In genomic region chr11:59144096-59144495, GRCh38 we compare ENCODE assay signal across 9 cellular contexts. TPM values are rescaled to one million over a fixed set of nuclear protein-coding genes. Genes with fewer than 3 reads are reported as not detected.
DNase-seq lines count a peak whose midpoint lies in the region; ATAC-seq, FAIRE-seq and TF ChIP-seq lines count a peak whose summit lies in the region.
"Had no signal": no experiment of that assay in that cellular context is flagged by ENCODE, and none has a peak within 500 bp of the region (broad histone marks: within the 10 kb centered on the region; RNA-seq: fewer than 3 reads in every experiment).

No MANE protein-coding gene starts in this region.

- H3K27ac ChIP-seq in kidney (ENCODE audit: low read depth in 2 of 2, low read length in 2 of 2) (peak overlapping the region; percentile 40 to 99), thymus (ENCODE audit: low read depth) (peak overlapping the region; percentile 89)

- no peaks in the 10 kb centered on the region for H3K27me3 ChIP-seq in thymus (ENCODE audit: control insufficient read depth, insufficient read depth)

- H3K27me3 Mint-ChIP-seq in activated CD8-positive, alpha-beta memory T cell treated with anti-CD3 and anti-CD28 coated beads, Interleukin-2, amount 10 ng/mL, durations not matched to agents 7 days and 5 days: no peaks in the 10 kb centered on the region

- no peak for TF ChIP-seq CTCF in kidney (IDR thresholded peaks at IDR 0.05; ENCODE audit: borderline replicate concordance, extremely low read depth, insufficient read depth)

- no peak for ATAC-seq in activated CD8-positive, alpha-beta memory T cell treated with anti-CD3 and anti-CD28 coated beads, Interleukin-2, amount 10 ng/mL, durations not matched to agents 7 days and 5 days
- no peak for ATAC-seq in activated naive CD4-positive, alpha-beta T cell treated with anti-CD3 and anti-CD28 coated beads, Interleukin-2, amount 50 U/mL, for 72 hours
- ATAC-seq in HG02759 (IDR thresholded peaks at IDR 0.05; ENCODE audit: unreplicated experiment): no peak

- CTCF ChIA-PET in activated CD8-positive, alpha-beta memory T cell treated with anti-CD3 and anti-CD28 coated beads, Interleukin-2, amount 10 ng/mL, durations not matched to agents 7 days and 5 days (lab: Charles Lee): interaction anchor here (0.9 to 4.0 kb wide), 11 partner anchors 9 to 576 kb away, joined by 3 to 39 read pairs (median 5); partner anchors contain the start of genes DTX4, FAM111B and LPXN

- no peaks in the 10 kb centered on the region for H3K9me3 Mint-ChIP-seq in activated CD8-positive, alpha-beta memory T cell treated with anti-CD3 and anti-CD28 coated beads, Interleukin-2, amount 10 ng/mL, durations not matched to agents 7 days and 5 days (ENCODE audit: low read depth)
- no peaks in the 10 kb centered on the region for H3K9me3 Mint-ChIP-seq in activated naive CD4-positive, alpha-beta T cell treated with anti-CD3 and anti-CD28 coated beads, Interleukin-2, amount 50 U/mL, for 72 hours

- peak overlapping the region; percentile 96 for H3K4me3 Mint-ChIP-seq in activated CD8-positive, alpha-beta memory T cell treated with anti-CD3 and anti-CD28 coated beads, Interleukin-2, amount 10 ng/mL, durations not matched to agents 7 days and 5 days

- peaks cover 64% of the 10 kb centered on the region for H3K4me1 Mint-ChIP-seq in activated CD8-positive, alpha-beta memory T cell treated with anti-CD3 and anti-CD28 coated beads, Interleukin-2, amount 10 ng/mL, durations not matched to agents 7 days and 5 days

- no peaks in the 10 kb centered on the region for H3K9me3 ChIP-seq in kidney (ENCODE audit: control insufficient read depth in 1 of 2, low read length in 2 of 2)
- no peaks in the 10 kb centered on the region for H3K9me3 ChIP-seq in thymus (ENCODE audit: control insufficient read depth)

- H3K4me1 ChIP-seq in kidney (ENCODE audit: control insufficient read depth in 1 of 2, insufficient read depth in 1 of 2, low read depth in 1 of 2, low read length in 2 of 2) (peaks cover 14 to 17% of the 10 kb centered on the region in 2 donors), thymus (ENCODE audit: control insufficient read depth, insufficient read depth, low read length) (peaks cover 15% of the 10 kb centered on the region)

- H3K4me3 ChIP-seq in kidney (ENCODE audit: low read length in 2 of 2): peak overlapping the region; percentile 67 to 94
- H3K4me3 ChIP-seq in thymus (ENCODE audit: low read length): peak overlapping the region; percentile 59

- peaks cover 0 to 6% of the 10 kb centered on the region in 2 donors for H3K36me3 ChIP-seq in kidney (ENCODE audit: control insufficient read depth in 1 of 2, insufficient read depth in 2 of 2, low read length in 2 of 2)
- H3K36me3 ChIP-seq in thymus (ENCODE audit: control insufficient read depth, insufficient read depth): no peaks in the 10 kb centered on the region

- WGBS in thymus: 88% methylated on average over 1 of the region's 1 CpG

- H3K9ac ChIP-seq in kidney (ENCODE audit: low read length in 2 of 2): peak overlapping the region; percentile 63

- FAIRE-seq in kidney (lab: Jason Lieb, UNC): no peak

- peaks cover 49% of the 10 kb centered on the region for H3K36me3 Mint-ChIP-seq in activated CD8-positive, alpha-beta memory T cell treated with anti-CD3 and anti-CD28 coated beads, Interleukin-2, amount 10 ng/mL, durations not matched to agents 7 days and 5 days
- H3K36me3 Mint-ChIP-seq in activated naive CD4-positive, alpha-beta T cell treated with anti-CD3 and anti-CD28 coated beads, Interleukin-2, amount 50 U/mL, for 72 hours: peaks cover 49 to 52% of the 10 kb centered on the region in 2 donors

- intact Hi-C loops in kidney (cut with DNase I): no loop called here

- H3K27ac Mint-ChIP-seq in activated CD8-positive, alpha-beta memory T cell treated with anti-CD3 and anti-CD28 coated beads, Interleukin-2, amount 10 ng/mL, durations not matched to agents 7 days and 5 days: peak overlapping the region; percentile 97
- peak overlapping the region; percentile 87 to 89 for H3K27ac Mint-ChIP-seq in activated naive CD4-positive, alpha-beta T cell treated with anti-CD3 and anti-CD28 coated beads, Interleukin-2, amount 50 U/mL, for 72 hours

- DNase-seq in activated CD8-positive, alpha-beta memory T cell treated with anti-CD3 and anti-CD28 coated beads, Interleukin-2, amount 10 ng/mL, durations not matched to agents 7 days and 5 days: no peak
- no peak for DNase-seq in activated CD8-positive, alpha-beta memory T cell treated with anti-CD3 and anti-CD28 coated beads, Interleukin-2, amount 50 U/mL, for 4 hours
- no peak for DNase-seq in activated naive CD4-positive, alpha-beta T cell treated with anti-CD3 and anti-CD28 coated beads, Interleukin-2, amount 50 U/mL, for 72 hours (ENCODE audit: low spot score in 2 of 2)
- DNase-seq in kidney (no peak), NCI-H1048 (lab: John Stamatoyannopoulos, UW) (no peak), HPDE6-E6E7 (ENCODE audit: extremely low spot score) (no peak)

RNA-seq across cellular contexts. Expression of gene FAM111A, which starts 1.4 kb away (rescaled TPM):
- total RNA-seq in activated CD8-positive, alpha-beta memory T cell treated with anti-CD3 and anti-CD28 coated beads, Interleukin-2, amount 10 ng/mL, durations not matched to agents 7 days and 5 days: 100 to 1,000 TPM; 136 to 152 TPM
- 100 to 1,000 TPM in 1 of 2 donors, 10 to 100 TPM in 1; 86.7 to 128 TPM for total RNA-seq in activated naive CD4-positive, alpha-beta T cell treated with anti-CD3 and anti-CD28 coated beads, Interleukin-2, amount 50 U/mL, for 72 hours
- 42.2 TPM for total RNA-seq in kidney
- polyA plus RNA-seq in kidney (ENCODE audit: insufficient read depth, low read depth, low replicate concordance): 14.2 TPM
- polyA plus RNA-seq in thymus: 82.5 TPM

RNA-seq across cellular contexts. Expression of gene DTX4, which starts 27.8 kb away (rescaled TPM):
- total RNA-seq in activated CD8-positive, alpha-beta memory T cell treated with anti-CD3 and anti-CD28 coated beads, Interleukin-2, amount 10 ng/mL, durations not matched to agents 7 days and 5 days: under 1 TPM; 0.12 to 0.28 TPM
- total RNA-seq in activated naive CD4-positive, alpha-beta T cell treated with anti-CD3 and anti-CD28 coated beads, Interleukin-2, amount 50 U/mL, for 72 hours: under 1 TPM in 1 of 2 donors, not detected in 1; 0.16 TPM
- 21.8 TPM for total RNA-seq in kidney
- polyA plus RNA-seq in kidney (ENCODE audit: insufficient read depth, low read depth, low replicate concordance) (7.2 TPM), thymus (2.0 TPM)

RNA-seq across cellular contexts. Expression of gene FAM111B, which starts 37.1 kb away (rescaled TPM):
- 10 to 100 TPM; 42.7 to 46.5 TPM for total RNA-seq in activated CD8-positive, alpha-beta memory T cell treated with anti-CD3 and anti-CD28 coated beads, Interleukin-2, amount 10 ng/mL, durations not matched to agents 7 days and 5 days
- 10 to 100 TPM; 42.8 to 47.6 TPM for total RNA-seq in activated naive CD4-positive, alpha-beta T cell treated with anti-CD3 and anti-CD28 coated beads, Interleukin-2, amount 50 U/mL, for 72 hours
- total RNA-seq in kidney: 2.2 TPM
- polyA plus RNA-seq in kidney (ENCODE audit: insufficient read depth, low read depth, low replicate concordance): 0.17 TPM
- 0.80 TPM for polyA plus RNA-seq in thymus

RNA-seq across cellular contexts. Expression of gene GLYATL1B, which starts 58.0 kb away (rescaled TPM):
- not detected for total RNA-seq in activated CD8-positive, alpha-beta memory T cell treated with anti-CD3 and anti-CD28 coated beads, Interleukin-2, amount 10 ng/mL, durations not matched to agents 7 days and 5 days
- total RNA-seq in activated naive CD4-positive, alpha-beta T cell treated with anti-CD3 and anti-CD28 coated beads, Interleukin-2, amount 50 U/mL, for 72 hours: not detected
- total RNA-seq in kidney: not detected
- polyA plus RNA-seq in kidney (ENCODE audit: insufficient read depth, low read depth, low replicate concordance) (not detected), thymus (not detected)
- total RNA-seq: pulmonary artery endothelial cell had no signal

Comparison
In these comparisons a context has a peak if more than half of its experiments do, and no peak if none do; other contexts are left out.
1. RNA of gene DTX4, which starts 27.8 kb away (total RNA-seq): 21.8 TPM in kidney (single experiment); 0.12 to 0.28 TPM in activated CD8-positive, alpha-beta memory T cell treated with anti-CD3 and anti-CD28 coated beads, Interleukin-2, amount 10 ng/mL, durations not matched to agents 7 days and 5 days and 0.16 TPM in activated naive CD4-positive, alpha-beta T cell treated with anti-CD3 and anti-CD28 coated beads, Interleukin-2, amount 50 U/mL, for 72 hours; every median in the first group is over 10 times any median in the second.
2. RNA of gene FAM111B, which starts 37.1 kb away (total RNA-seq): 42.8 to 47.6 TPM in activated naive CD4-positive, alpha-beta T cell treated with anti-CD3 and anti-CD28 coated beads, Interleukin-2, amount 50 U/mL, for 72 hours and 42.7 to 46.5 TPM in activated CD8-positive, alpha-beta memory T cell treated with anti-CD3 and anti-CD28 coated beads, Interleukin-2, amount 10 ng/mL, durations not matched to agents 7 days and 5 days; 2.2 TPM in kidney (single experiment); every median in the first group is over 10 times any median in the second.